Comparison of ENCODE assay signal across 11 cellular contexts in the genomic region with DNA sequence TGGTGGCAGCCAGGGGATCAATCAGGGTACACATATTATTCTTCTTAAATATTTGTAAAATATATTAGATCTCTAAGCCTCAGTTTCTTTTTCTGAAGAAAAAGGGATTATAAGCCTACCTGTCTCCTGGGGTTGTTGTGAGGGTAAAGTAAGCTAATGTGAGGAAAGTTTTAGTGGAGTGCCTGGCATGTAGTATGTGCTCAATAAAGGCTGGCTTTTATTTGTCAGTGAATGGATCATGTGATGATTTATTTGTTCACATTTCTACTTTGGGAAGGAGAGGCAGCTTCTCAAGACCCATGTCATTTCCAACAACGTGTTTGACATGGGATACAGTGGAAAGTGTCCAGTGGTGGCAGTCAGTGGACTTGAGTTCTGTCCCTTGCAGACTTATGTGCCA.
"Had no signal": no experiment of that assay in that cellular context is flagged by ENCODE, and none has a peak within 500 bp of the region (broad histone marks: within the 10 kb centered on the region; RNA-seq: fewer than 3 reads in every experiment).

No MANE protein-coding gene starts in this region.

- H3K9me3 ChIP-seq: HAP-1 had no signal

- ATAC-seq: GM23338, HCT116 had no signal

- H3K36me3 ChIP-seq: HAP-1 had no signal

- H3K9ac ChIP-seq: GM23248 had no signal

- DNase-seq: GM23248, GOT3, H7, H9, HCEC 1CT, HFFc6 had no signal

- H3K4me3 ChIP-seq: GM23248, GM23338, HAP-1 had no signal

- H3K27ac ChIP-seq: GM23248 had no signal

- H3K4me2 ChIP-seq: GM23338 had no signal

- FAIRE-seq: H1, H54 had no signal

- H2AFZ ChIP-seq: GM23248, GM23338 had no signal
